In genomic region chr1:62068978-62069377, GRCh38 we compare ENCODE assay signal across 11 cellular contexts.
DNase-seq lines count a peak whose midpoint lies in the region; ATAC-seq and TF ChIP-seq lines count a peak whose summit lies in the region.
"Had no signal": no experiment of that assay in that cellular context is flagged by ENCODE, and none has a peak within 500 bp of the region (broad histone marks: within the 10 kb centered on the region; RNA-seq: fewer than 3 reads in every experiment).

No MANE protein-coding gene starts in this region.

- peak; percentile 93 for ATAC-seq in Right ventricle myocardium inferior
- peak; percentile 43 for ATAC-seq in omental fat pad (ENCODE audit: low FRiP score)
- ATAC-seq in HG02642 (IDR thresholded peaks at IDR 0.05; ENCODE audit: poor library complexity, unreplicated experiment), result no peak
- no peak for ATAC-seq in GM18511 (IDR thresholded peaks at IDR 0.05; ENCODE audit: unreplicated experiment)

- TF ChIP-seq CTCF in fibroblast of the aortic adventitia (IDR thresholded peaks at IDR 0.05; ENCODE audit: insufficient read depth, low read length) (no peak), omental fat pad (IDR thresholded peaks at IDR 0.05) (no peak), uterus (IDR thresholded peaks at IDR 0.05) (no peak)

- no peak for DNase-seq in Right ventricle myocardium inferior (ENCODE audit: missing footprints)
- DNase-seq in cardiac septum (ENCODE audit: low spot score), result no peak
- peak; percentile 55 for DNase-seq in fibroblast of the aortic adventitia (ENCODE audit: low read depth)
- no peak for DNase-seq in omental fat pad (ENCODE audit: low spot score)
- DNase-seq in uterus, result peak; percentile 20 to 23
- DNase-seq in stimulated activated CD4-positive, alpha-beta T cell treated with anti-CD3 and anti-CD28 coated beads, Interleukin-2, amount 100 ng/mL, for 24 hours, result no peak
- DNase-seq: amygdala, NCI-H187 treated with DMSO at 0.1 percent for 48 hours, small intestine had no signal

- TF ChIP-seq POLR2A in uterus (IDR thresholded peaks at IDR 0.05), result no peak

- no peak overlapping the region for H3K4me3 ChIP-seq in fibroblast of the aortic adventitia (ENCODE audit: low read depth, low read length)
- H3K4me3 ChIP-seq in uterus, result no peak overlapping the region

- no peaks in the 10 kb centered on the region for H3K27me3 ChIP-seq in uterus

- H3K9me3 ChIP-seq in uterus, result no peaks in the 10 kb centered on the region

- no peaks in the 10 kb centered on the region for H3K36me3 ChIP-seq in uterus

- peaks cover 0 to 4% of the 10 kb centered on the region in 2 donors for H3K4me1 ChIP-seq in uterus

- peak overlapping the region; percentile 65 to 88 for H3K27ac ChIP-seq in uterus

- intact Hi-C loops in Right ventricle myocardium inferior (cut with DNase I), result loop anchor here (1.0 to 5.0 kb wide), 4 partner anchors 97 to 326 kb away; partner anchors contain the start of gene PATJ
- intact Hi-C loops in cardiac septum (cut with DNase I), result loop anchor here (2.0 to 5.0 kb wide), 3 partner anchors 116 to 202 kb away; no protein-coding TSS in a partner anchor
- intact Hi-C loops in uterus (cut with DNase I; ENCODE audit: low total_unique reads), result no loop called here

Comparison
In these comparisons a context has a peak if more than half of its experiments do, and no peak if none do; other contexts are left out.
1. ATAC-seq: peak in Right ventricle myocardium inferior (single experiment) and omental fat pad (single experiment); none in HG02642 (single experiment) and GM18511 (single experiment).
2. DNase-seq: peak in fibroblast of the aortic adventitia (single experiment) and uterus (2 of 2); none in Right ventricle myocardium inferior (single experiment), cardiac septum (single experiment), omental fat pad (single experiment) and stimulated activated CD4-positive, alpha-beta T cell treated with anti-CD3 and anti-CD28 coated beads, Interleukin-2, amount 100 ng/mL, for 24 hours (0 of 2).